ENCODE assay signal across 8 cellular contexts in genomic region chr4:175560628-175561027, GRCh38.
DNase-seq lines count a peak whose midpoint lies in the region; ATAC-seq and FAIRE-seq lines count a peak whose summit lies in the region.
"Had no signal": no experiment of that assay in that cellular context is flagged by ENCODE, and none has a peak within 500 bp of the region (broad histone marks: within the 10 kb centered on the region; RNA-seq: fewer than 3 reads in every experiment).

No MANE protein-coding gene starts in this region.

- ATAC-seq in activated naive CD8-positive, alpha-beta T cell treated with anti-CD3 and anti-CD28 coated beads, Interleukin-2, amount 50 U/mL, for 24 hours = no peak
- no peak for ATAC-seq in HG03196 (IDR thresholded peaks at IDR 0.05; ENCODE audit: unreplicated experiment)

- peak; percentile 88 for FAIRE-seq in endometrium (lab: Jason Lieb, UNC)

- no peaks in the 10 kb centered on the region for H3K4me1 Mint-ChIP-seq in activated naive CD8-positive, alpha-beta T cell treated with anti-CD3 and anti-CD28 coated beads, Interleukin-2, amount 50 U/mL, for 24 hours

- no peaks in the 10 kb centered on the region for H3K9me3 Mint-ChIP-seq in activated naive CD8-positive, alpha-beta T cell treated with anti-CD3 and anti-CD28 coated beads, Interleukin-2, amount 50 U/mL, for 24 hours

- H3K4me3 Mint-ChIP-seq in activated naive CD8-positive, alpha-beta T cell treated with anti-CD3 and anti-CD28 coated beads, Interleukin-2, amount 50 U/mL, for 24 hours = no peak overlapping the region

- no peak overlapping the region for H3K27ac Mint-ChIP-seq in activated naive CD8-positive, alpha-beta T cell treated with anti-CD3 and anti-CD28 coated beads, Interleukin-2, amount 50 U/mL, for 24 hours

- DNase-seq in HCEC 1CT (peak; percentile 34), NCI-H748 (lab: John Stamatoyannopoulos, UW; ENCODE audit: unreplicated experiment) (peak; percentile 72), skeletal muscle cell (ENCODE audit: low read depth) (peak; percentile 1), DMS79 treated with DMSO at 0.1 percent for 48 hours (lab: John Stamatoyannopoulos, UW) (no peak)
- no peak for DNase-seq in activated naive CD8-positive, alpha-beta T cell treated with anti-CD3 and anti-CD28 coated beads, Interleukin-2, amount 50 U/mL, for 24 hours
- DNase-seq: stimulated activated CD4-positive, alpha-beta T cell treated with anti-CD3 and anti-CD28 coated beads, Interleukin-4, amount 100 ng/mL, for 24 hours had no signal

- no peak overlapping the region for H3K4me3 ChIP-seq in skeletal muscle cell (ENCODE audit: low read depth, low read length)

- no peaks in the 10 kb centered on the region for H3K36me3 Mint-ChIP-seq in activated naive CD8-positive, alpha-beta T cell treated with anti-CD3 and anti-CD28 coated beads, Interleukin-2, amount 50 U/mL, for 24 hours (ENCODE audit: low read depth)

- H3K27me3 Mint-ChIP-seq in activated naive CD8-positive, alpha-beta T cell treated with anti-CD3 and anti-CD28 coated beads, Interleukin-2, amount 50 U/mL, for 24 hours = no peaks in the 10 kb centered on the region

Comparison
In these comparisons a context has a peak if more than half of its experiments do, and no peak if none do; other contexts are left out.
1. DNase-seq: peak in HCEC 1CT (single experiment), NCI-H748 (single experiment) and skeletal muscle cell (single experiment); none in activated naive CD8-positive, alpha-beta T cell treated with anti-CD3 and anti-CD28 coated beads, Interleukin-2, amount 50 U/mL, for 24 hours (single experiment) and DMS79 treated with DMSO at 0.1 percent for 48 hours (single experiment).